Comparison of ENCODE assay signal across 18 cellular contexts in the genomic region with DNA sequence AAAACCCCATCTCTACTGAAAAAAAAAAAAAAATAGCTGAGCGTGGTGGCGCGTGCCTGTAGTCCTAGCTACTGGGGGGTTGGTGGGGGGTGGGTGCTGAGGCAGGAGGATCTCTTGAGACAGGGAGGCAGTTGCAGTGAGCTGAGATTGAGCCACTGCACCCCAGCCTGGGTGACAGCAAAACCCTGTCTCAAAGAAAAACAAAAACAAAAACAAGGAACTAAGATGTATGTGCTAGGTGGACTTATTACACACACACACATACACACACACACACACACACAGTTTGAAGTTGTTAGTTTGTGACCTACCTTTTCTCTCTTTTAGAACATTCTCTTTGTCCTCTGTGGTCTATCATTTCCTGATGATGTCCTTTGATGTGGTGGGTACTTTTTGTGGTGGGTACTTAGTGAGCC. TPM values are rescaled to one million over a fixed set of nuclear protein-coding genes. Genes with fewer than 3 reads are reported as not detected.
DNase-seq lines count a peak whose midpoint lies in the region; ATAC-seq and TF ChIP-seq lines count a peak whose summit lies in the region.
"Had no signal": no experiment of that assay in that cellular context is flagged by ENCODE, and none has a peak within 500 bp of the region (broad histone marks: within the 10 kb centered on the region; RNA-seq: fewer than 3 reads in every experiment).

No MANE protein-coding gene starts in this region.

- no peaks in the 10 kb centered on the region for H3K27me3 Mint-ChIP-seq in T-helper 1 cell treated with Interleukin-12 subunit alpha and Interleukin-12 subunit beta and Interleukin-4 antibody, amounts not matched to agents 30 μg/mL and 1 μg/mL, for 36 hours (ENCODE audit: low read depth)
- H3K27me3 Mint-ChIP-seq: B cell had no signal

- no peak overlapping the region for H3K4me3 ChIP-seq in GM06990 (replicated peaks; ENCODE audit: low read depth, low read length)
- no peak overlapping the region for H3K4me3 ChIP-seq in thyroid gland (replicated peaks in 1 of 3)
- H3K4me3 ChIP-seq: esophagus muscularis mucosa, hepatocyte, SJCRH30 had no signal

- peaks cover 3% of the 10 kb centered on the region for H3K36me3 Mint-ChIP-seq in T-helper 1 cell treated with Interleukin-12 subunit alpha and Interleukin-12 subunit beta and Interleukin-4 antibody, amounts not matched to agents 30 μg/mL and 1 μg/mL, for 36 hours (ENCODE audit: low read depth)

- no peaks in the 10 kb centered on the region for H3K9me3 ChIP-seq in thyroid gland
- H3K9me3 ChIP-seq: esophagus muscularis mucosa, SJCRH30 had no signal

- H3K4me1 ChIP-seq in thyroid gland: no peaks in the 10 kb centered on the region
- H3K4me1 ChIP-seq: esophagus muscularis mucosa, SJCRH30 had no signal

- DNase-seq in GM06990 (ENCODE audit: extremely low read depth, insufficient read length) (peak; percentile 39), EL (no peak), thyroid gland (no peak)
- DNase-seq in effector CD4-positive, alpha-beta T cell: peak; percentile 13
- no peak for DNase-seq in activated CD4-positive, CD25-positive, alpha-beta regulatory T cell treated with anti-CD3 and anti-CD28 coated beads, Interleukin-2, amount 50 U/mL, for 72 hours
- DNase-seq: amniotic stem cell; left colon; NK-92 treated with Interleukin-12 subunit alpha and Interleukin-12 subunit beta, amount 100 ng/mL, for 24 hours; SJCRH30; stimulated activated CD4-positive, alpha-beta T cell treated with anti-CD3 and anti-CD28 coated beads, Interleukin-2, amount 100 ng/mL, for 24 hours had no signal

- ATAC-seq in HG03342 (IDR thresholded peaks at IDR 0.05; ENCODE audit: unreplicated experiment): no peak
- ATAC-seq: left colon, WTC11 had no signal

- intact Hi-C loops in thyroid gland (cut with DNase I): no loop called here

- no peaks in the 10 kb centered on the region for H3K27me3 ChIP-seq in GM06990 (replicated peaks; ENCODE audit: control insufficient read depth, insufficient read depth, low read length)
- no peaks in the 10 kb centered on the region for H3K27me3 ChIP-seq in thyroid gland
- H3K27me3 ChIP-seq: esophagus muscularis mucosa, hepatocyte, SJCRH30 had no signal

- no peaks in the 10 kb centered on the region; the same call in 1 of the 2 replicates for H3K36me3 ChIP-seq in GM06990 (ENCODE audit: control insufficient read depth, insufficient read depth, low read length)
- peaks cover 0 to 2% of the 10 kb centered on the region in 2 donors for H3K36me3 ChIP-seq in thyroid gland
- H3K36me3 ChIP-seq: SJCRH30 had no signal

- H3K27ac Mint-ChIP-seq in T-helper 1 cell treated with Interleukin-12 subunit alpha and Interleukin-12 subunit beta and Interleukin-4 antibody, amounts not matched to agents 30 μg/mL and 1 μg/mL, for 36 hours: peak overlapping the region; percentile 68
- H3K27ac Mint-ChIP-seq: B cell, nephron, WTC11 had no signal

- TF ChIP-seq POLR2A in thyroid gland (IDR thresholded peaks at IDR 0.05): no peak

- TF ChIP-seq CTCF in C4-2B (conservative IDR thresholded peaks at IDR 0.05) (no peak), GM06990 (IDR thresholded peaks at IDR 0.05; ENCODE audit: insufficient read depth, low read length, poor library complexity, severe bottlenecking) (no peak), thyroid gland (IDR thresholded peaks at IDR 0.05) (no peak)

- H3K4me1 Mint-ChIP-seq in T-helper 1 cell treated with Interleukin-12 subunit alpha and Interleukin-12 subunit beta and Interleukin-4 antibody, amounts not matched to agents 30 μg/mL and 1 μg/mL, for 36 hours (ENCODE audit: low read depth): peaks cover 15% of the 10 kb centered on the region
- H3K4me1 Mint-ChIP-seq: nephron had no signal

- 95 to 99% methylated on average over 3 of the region's 3 CpGs for WGBS in thyroid gland, 2 donors

- H3K4me3 Mint-ChIP-seq in T-helper 1 cell treated with Interleukin-12 subunit alpha and Interleukin-12 subunit beta and Interleukin-4 antibody, amounts not matched to agents 30 μg/mL and 1 μg/mL, for 36 hours: peak overlapping the region; percentile 46
- H3K4me3 Mint-ChIP-seq: B cell, nephron, WTC11 had no signal

- H3K9me3 Mint-ChIP-seq in T-helper 1 cell treated with Interleukin-12 subunit alpha and Interleukin-12 subunit beta and Interleukin-4 antibody, amounts not matched to agents 30 μg/mL and 1 μg/mL, for 36 hours: no peaks in the 10 kb centered on the region
- H3K9me3 Mint-ChIP-seq: nephron had no signal

- peak overlapping the region; percentile 60; the same call in 1 of the 2 replicates for H3K27ac ChIP-seq in C4-2B
- no peak overlapping the region for H3K27ac ChIP-seq in thyroid gland
- H3K27ac ChIP-seq: esophagus muscularis mucosa, hepatocyte, SJCRH30 had no signal

RNA-seq across cellular contexts. Expression of a gene that starts 53.5 kb away (rescaled TPM):
- 10 to 100 TPM; 51.6 to 74.0 (median 61.1) TPM for total RNA-seq in thyroid gland

Comparison
In these comparisons a context has a peak if more than half of its experiments do, and no peak if none do; other contexts are left out.
1. DNase-seq: peak in GM06990 (single experiment) and effector CD4-positive, alpha-beta T cell (single experiment); none in EL (single experiment), thyroid gland (0 of 2) and activated CD4-positive, CD25-positive, alpha-beta regulatory T cell treated with anti-CD3 and anti-CD28 coated beads, Interleukin-2, amount 50 U/mL, for 72 hours (single experiment).